8 cellular contexts compared by ENCODE assay signal in the genomic region with DNA sequence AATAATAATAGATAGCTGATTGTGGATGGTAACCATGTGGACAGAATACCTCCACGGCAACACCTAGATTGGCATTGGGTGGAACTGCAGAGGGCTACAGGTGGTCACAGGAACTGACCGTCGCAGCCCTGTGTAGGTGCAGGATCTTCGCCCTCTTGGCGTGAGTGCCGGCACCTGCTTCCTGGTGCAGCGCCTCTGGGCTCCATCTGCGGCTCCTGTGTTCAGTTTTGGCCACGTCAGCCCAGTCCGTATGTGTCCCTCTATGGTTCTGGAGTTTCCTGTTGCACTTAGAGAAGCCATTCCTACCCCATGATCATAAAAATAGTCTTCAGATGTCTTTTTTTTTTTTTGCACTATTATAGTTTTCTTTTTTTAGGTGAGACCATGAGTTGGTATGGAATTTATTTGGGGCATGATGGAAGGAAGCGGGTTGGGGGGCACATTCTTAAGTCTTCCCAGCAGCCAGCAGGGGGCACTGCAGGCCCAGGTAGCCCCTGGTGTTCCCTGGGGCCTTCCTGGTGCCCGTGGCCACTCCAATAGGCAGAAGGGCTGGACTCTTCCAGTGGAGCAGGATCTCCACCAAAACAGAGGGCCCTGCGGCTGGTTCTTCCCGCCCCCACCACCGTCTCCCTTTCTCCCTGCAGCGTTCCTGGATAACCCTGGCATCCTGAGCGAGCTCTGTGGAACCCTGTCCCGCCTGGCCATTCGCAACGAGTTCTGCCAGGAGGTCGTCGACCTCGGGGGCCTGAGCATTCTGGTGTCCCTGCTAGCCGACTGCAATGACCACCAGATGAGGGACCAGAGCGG. TPM values are rescaled to one million over a fixed set of nuclear protein-coding genes. Genes with fewer than 3 reads are reported as not detected.
DNase-seq lines count a peak whose midpoint lies in the region; FAIRE-seq and TF ChIP-seq lines count a peak whose summit lies in the region.

No MANE protein-coding gene starts in this region.

- DNase-seq in BJ (ENCODE audit: low read depth), result no peak
- peak; percentile 17 for DNase-seq in T-helper 2 cell treated with Interferon-gamma antibody and Interleukin-4, amounts not matched to agents 5 μg/mL and 100 μg/mL, for 36 hours (ENCODE audit: low spot score)
- peak; percentile 48 for DNase-seq in MCF 10A (ENCODE audit: unreplicated experiment)
- no peak for DNase-seq in keratinocyte (ENCODE audit: low read depth, low spot score)
- peak; percentile 61 for DNase-seq in stimulated activated CD4-positive, alpha-beta T cell treated with anti-CD3 and anti-CD28 coated beads, Interleukin-4, amount 100 ng/mL, for 1 hour
- no peak for DNase-seq in T1000 (lab: John Stamatoyannopoulos, UW)
- DNase-seq in dedifferentiated amniotic fluid mesenchymal stem cell (ENCODE audit: extremely low spot score), result no peak

- peaks cover 18% of the 10 kb centered on the region for H3K36me3 Mint-ChIP-seq in T-helper 2 cell treated with Interferon-gamma antibody and Interleukin-4, amounts not matched to agents 5 μg/mL and 100 μg/mL, for 36 hours (ENCODE audit: low read depth)
- peaks cover 26% of the 10 kb centered on the region for H3K36me3 Mint-ChIP-seq in MCF 10A (ENCODE audit: insufficient read depth, unreplicated experiment)

- H3K27ac ChIP-seq in HEK293 (ENCODE audit: extremely low read depth, low read depth, low read length) (no peak overlapping the region), keratinocyte (ENCODE audit: control insufficient read depth, insufficient read depth, low read length) (no peak overlapping the region)

- no peaks in the 10 kb centered on the region for H3K4me1 ChIP-seq in HEK293 (ENCODE audit: control insufficient read depth, insufficient read depth, low read length)
- H3K4me1 ChIP-seq in keratinocyte (ENCODE audit: control insufficient read depth, extremely low read depth, insufficient read depth, low read length), result peaks cover 12% of the 10 kb centered on the region

- TF ChIP-seq CTCF in BJ (IDR thresholded peaks at IDR 0.05; ENCODE audit: insufficient read depth, low read depth, low read length) (peak; percentile 75), HEK293 (tag by site-specific recombination; IDR thresholded peaks at IDR 0.05) (0 out of 2 replicates have a peak, but pooled peaks have one; percentile 41), MCF 10A (IDR thresholded peaks at IDR 0.05; ENCODE audit: unreplicated experiment) (peak; percentile 75), keratinocyte (optimal IDR thresholded peaks at IDR 0.05 in 1 of 3, IDR thresholded peaks at IDR 0.05 in 1 of 3, conservative IDR thresholded peaks at IDR 0.05 in 1 of 3; ENCODE audit: extremely low read depth in 1 of 3, insufficient read depth in 2 of 3, low read length in 3 of 3) (peak; percentile 37 to 72 (median 70))

- CTCF ChIA-PET in BJ (lab: Yijun Ruan, JAX) (interaction anchor here (0.7 to 2.2 kb wide), 11 partner anchors 9 to 121 kb away, joined by 3 to 19 read pairs (median 4); a partner anchor contains a TSS), HEK293 (lab: Yijun Ruan, JAX) (interaction anchor here (0.5 to 2.0 kb wide), 20 partner anchors 9 to 1116 kb away, joined by 3 to 12 read pairs (median 4); a partner anchor contains a TSS), MCF 10A (lab: Yijun Ruan, JAX) (interaction anchor here (0.6 to 3.2 kb wide), 11 partner anchors 9 to 420 kb away, joined by 3 to 15 read pairs (median 3); a partner anchor contains a TSS)

- H3K9me3 ChIP-seq in HEK293 (ENCODE audit: control insufficient read depth, insufficient read depth, low read depth, low read length) (no peaks in the 10 kb centered on the region), keratinocyte (ENCODE audit: control insufficient read depth, low read depth, low read length) (no peaks in the 10 kb centered on the region)

- no peak overlapping the region for H3K4me3 Mint-ChIP-seq in T-helper 2 cell treated with Interferon-gamma antibody and Interleukin-4, amounts not matched to agents 5 μg/mL and 100 μg/mL, for 36 hours
- no peak overlapping the region for H3K4me3 Mint-ChIP-seq in MCF 10A (ENCODE audit: unreplicated experiment)

- no peaks in the 10 kb centered on the region for H3K27me3 Mint-ChIP-seq in T-helper 2 cell treated with Interferon-gamma antibody and Interleukin-4, amounts not matched to agents 5 μg/mL and 100 μg/mL, for 36 hours (ENCODE audit: low read depth)
- no peaks in the 10 kb centered on the region for H3K27me3 Mint-ChIP-seq in MCF 10A (ENCODE audit: insufficient read depth, unreplicated experiment)

- H4K20me1 ChIP-seq in keratinocyte (ENCODE audit: control insufficient read depth, extremely low read depth, insufficient read depth, low read length), result no peaks in the 10 kb centered on the region

- no peak for FAIRE-seq in keratinocyte (lab: Jason Lieb, UNC)

- H3K4me1 Mint-ChIP-seq in T-helper 2 cell treated with Interferon-gamma antibody and Interleukin-4, amounts not matched to agents 5 μg/mL and 100 μg/mL, for 36 hours (ENCODE audit: low read depth), result no peaks in the 10 kb centered on the region
- H3K4me1 Mint-ChIP-seq in MCF 10A (ENCODE audit: insufficient read depth, unreplicated experiment), result peaks cover 9% of the 10 kb centered on the region

- BruUV-seq in MCF 10A (replicated peaks; lab: Mats Ljungman, UMichigan), result no TSS peak

- dilution Hi-C loops in keratinocyte (cut with MboI; ENCODE audit: extremely low pct_ligation_motif_present, low sequenced_read_pairs), result no loop called here

- no peak overlapping the region for H3K4me2 ChIP-seq in keratinocyte (ENCODE audit: control insufficient read depth, extremely low read depth, insufficient read depth, low read depth, low read length)

- no peak overlapping the region for H3K4me3 ChIP-seq in BJ (ENCODE audit: low read depth, low read length)
- H3K4me3 ChIP-seq in HEK293 (ENCODE audit: low read depth, low read length), result no peak overlapping the region
- no peak overlapping the region for H3K4me3 ChIP-seq in keratinocyte (ENCODE audit: control insufficient read depth in 2 of 3, extremely low read depth in 1 of 3, insufficient read depth in 2 of 3, low read depth in 1 of 3, low read length in 3 of 3)

- H3K79me2 ChIP-seq in keratinocyte (ENCODE audit: control insufficient read depth, insufficient read depth, low read length), result no peaks in the 10 kb centered on the region

- intact Hi-C loops in MCF 10A (cut with micrococcal nuclease), result no loop called here

- POLR2A ChIA-PET in BJ (lab: Charles Lee) (no interaction called here), HEK293 (lab: Yijun Ruan, JAX) (interaction anchor here (0.6 to 1.3 kb wide), 2 partner anchors 9 to 36 kb away, joined by 4 read pairs; no protein-coding TSS in a partner anchor), MCF 10A (lab: Yijun Ruan, JAX) (interaction anchor here (1.1 kb wide), 1 partner anchor 10 kb away, joined by 3 read pairs; a partner anchor contains a TSS)

- no peaks in the 10 kb centered on the region for H3K9me3 Mint-ChIP-seq in T-helper 2 cell treated with Interferon-gamma antibody and Interleukin-4, amounts not matched to agents 5 μg/mL and 100 μg/mL, for 36 hours
- H3K9me3 Mint-ChIP-seq in MCF 10A (ENCODE audit: unreplicated experiment), result no peaks in the 10 kb centered on the region

- H3K36me3 ChIP-seq in BJ (ENCODE audit: control insufficient read depth, insufficient read depth, low read length) (peaks cover 35% of the 10 kb centered on the region), HEK293 (ENCODE audit: control insufficient read depth in 2 of 2, insufficient read depth in 1 of 2, low read length in 2 of 2) (peaks cover 5 to 82% of the 10 kb centered on the region in 2 experiments; a peak in 2 of 3 replicates), keratinocyte (ENCODE audit: control insufficient read depth in 2 of 2, extremely low read depth in 1 of 2, insufficient read depth in 2 of 2, low read length in 2 of 2) (peaks cover 31 to 37% of the 10 kb centered on the region in 2 experiments)

- H3K9me1 ChIP-seq in keratinocyte (ENCODE audit: control insufficient read depth, extremely low read depth, insufficient read depth, low read length), result peaks cover 4% of the 10 kb centered on the region

- no peak overlapping the region for H2AFZ ChIP-seq in keratinocyte (ENCODE audit: control insufficient read depth, low read length)

- no peak overlapping the region for H3K27ac Mint-ChIP-seq in T-helper 2 cell treated with Interferon-gamma antibody and Interleukin-4, amounts not matched to agents 5 μg/mL and 100 μg/mL, for 36 hours
- no peak overlapping the region for H3K27ac Mint-ChIP-seq in MCF 10A (ENCODE audit: low read depth, unreplicated experiment)

- no peak overlapping the region for H3K9ac ChIP-seq in keratinocyte (ENCODE audit: control insufficient read depth, extremely low read depth, insufficient read depth, low read length)

- H3K27me3 ChIP-seq in BJ (ENCODE audit: control insufficient read depth, insufficient read depth, low read length), result no peaks in the 10 kb centered on the region
- H3K27me3 ChIP-seq in keratinocyte (ENCODE audit: control insufficient read depth, extremely low read depth, insufficient read depth, low read length), result no peaks in the 10 kb centered on the region

RNA-seq across cellular contexts. Expression of a gene that starts 10.1 kb away (rescaled TPM):
- polyA plus RNA-seq in BJ (2011; rRNA removed) (3.8 and 5.8 TPM in 2 replicates), keratinocyte (1.2 to 2.2 TPM (median 1.9 TPM) in 3 replicates)
- 3.5 and 4.6 TPM in 2 replicates for polyA minus RNA-seq in BJ (2011; rRNA and poly(A)+ RNA removed)
- 3.1 and 3.7 TPM in 2 replicates for total RNA-seq in MCF 10A (2022)
- polyA plus RNA-seq in keratinocyte (2011; ENCODE audit: low read depth), result 0.49 TPM
- 1.7 and 2.6 TPM in 2 replicates for polyA plus RNA-seq in keratinocyte (2011; cell fraction: cytosol; rRNA removed)
- polyA plus RNA-seq in keratinocyte (2011; cell fraction: nucleus; rRNA removed), result 3.7 and 6.0 TPM in 2 replicates
- 1.6 and 3.0 TPM in 2 replicates for polyA plus RNA-seq in keratinocyte (2012; ENCODE audit: low replicate concordance)
- 1.7 to 3.7 TPM (median 3.4 TPM) in 3 replicates for polyA minus RNA-seq in keratinocyte
- polyA minus RNA-seq in keratinocyte (2011; cell fraction: cytosol; rRNA and poly(A)+ RNA removed), result 1.2 TPM
- polyA minus RNA-seq in keratinocyte (2011; cell fraction: nucleus; rRNA and poly(A)+ RNA removed), result 2.0 and 2.9 TPM in 2 replicates

RNA-seq across cellular contexts. Expression of a gene that starts 20.3 kb away (rescaled TPM):
- polyA plus RNA-seq in BJ (2011; rRNA removed) (20.7 and 31.5 TPM in 2 replicates), keratinocyte (23.8 to 32.7 TPM (median 30.7 TPM) in 3 replicates)
- polyA minus RNA-seq in BJ (2011; rRNA and poly(A)+ RNA removed), result 25.1 and 40.5 TPM in 2 replicates
- 24.8 and 37.1 TPM in 2 replicates for total RNA-seq in MCF 10A (2022)
- polyA plus RNA-seq in keratinocyte (2011; ENCODE audit: low read depth), result 12.2 TPM
- 24.1 and 37.6 TPM in 2 replicates for polyA plus RNA-seq in keratinocyte (2011; cell fraction: cytosol; rRNA removed)
- 27.1 and 37.3 TPM in 2 replicates for polyA plus RNA-seq in keratinocyte (2011; cell fraction: nucleus; rRNA removed)
- 15.3 and 37.1 TPM in 2 replicates for polyA plus RNA-seq in keratinocyte (2012; ENCODE audit: low replicate concordance)
- 36.4 to 68.3 TPM (median 43.0 TPM) in 3 replicates for polyA minus RNA-seq in keratinocyte
- polyA minus RNA-seq in keratinocyte (2011; cell fraction: cytosol; rRNA and poly(A)+ RNA removed), result 58.5 TPM
- 20.7 and 24.2 TPM in 2 replicates for polyA minus RNA-seq in keratinocyte (2011; cell fraction: nucleus; rRNA and poly(A)+ RNA removed)

RNA-seq across cellular contexts. Expression of a gene that starts 20.4 kb away (rescaled TPM):
- polyA plus RNA-seq in BJ (2011; rRNA removed) (33.0 and 37.4 TPM in 2 replicates), keratinocyte (39.6 to 57.9 TPM (median 51.2 TPM) in 3 replicates)
- 14.6 and 16.8 TPM in 2 replicates for polyA minus RNA-seq in BJ (2011; rRNA and poly(A)+ RNA removed)
- total RNA-seq in MCF 10A (2022), result 69.1 and 75.8 TPM in 2 replicates
- polyA plus RNA-seq in keratinocyte (2011; ENCODE audit: low read depth), result 10.5 TPM
- 21.1 and 25.1 TPM in 2 replicates for polyA plus RNA-seq in keratinocyte (2011; cell fraction: cytosol; rRNA removed)
- 222 and 229 TPM in 2 replicates for polyA plus RNA-seq in keratinocyte (2011; cell fraction: nucleus; rRNA removed)
- polyA plus RNA-seq in keratinocyte (2012; ENCODE audit: low replicate concordance), result 31.8 and 38.0 TPM in 2 replicates
- polyA minus RNA-seq in keratinocyte, result 18.2 to 32.5 TPM (median 22.3 TPM) in 3 replicates
- polyA minus RNA-seq in keratinocyte (2011; cell fraction: cytosol; rRNA and poly(A)+ RNA removed), result 12.1 TPM
- polyA minus RNA-seq in keratinocyte (2011; cell fraction: nucleus; rRNA and poly(A)+ RNA removed), result 32.5 and 51.0 TPM in 2 replicates

Comparison
In these comparisons a context has a peak if more than half of its experiments do, and no peak if none do; other contexts are left out.
1. DNase-seq: peak in T-helper 2 cell treated with Interferon-gamma antibody and Interleukin-4, amounts not matched to agents 5 μg/mL and 100 μg/mL, for 36 hours (single experiment), MCF 10A (single experiment) and stimulated activated CD4-positive, alpha-beta T cell treated with anti-CD3 and anti-CD28 coated beads, Interleukin-4, amount 100 ng/mL, for 1 hour (single experiment); none in BJ (single experiment), keratinocyte (single experiment), T1000 (single experiment) and dedifferentiated amniotic fluid mesenchymal stem cell (single experiment).
2. Peak in every context shown above with its lines, with median percentiles within 50 percentile points of each other: CTCF ChIP-seq.